In genomic region chr17:64345691-64346376, GRCh38 we compare ENCODE assay signal across 1 cellular context.
TF ChIP-seq lines count a peak whose summit lies in the region.

No MANE protein-coding gene starts in this region.

TF ChIP-seq in WTC11, 78 proteins besides CTCF, POLR2A, EP300 and RAD21 (continued from another document):
- TF ChIP-seq ZMAT4 (CRISPR knock-in tag; IDR thresholded peaks at IDR 0.05) (no peak), ATF6 (CRISPR knock-in tag; IDR thresholded peaks at IDR 0.05) (no peak), RORB (CRISPR knock-in tag; IDR thresholded peaks at IDR 0.05) (no peak), NFATC4 (CRISPR knock-in tag; IDR thresholded peaks at IDR 0.05) (no peak), ZNF423 (CRISPR knock-in tag; IDR thresholded peaks at IDR 0.05) (no peak), ZNF532 (CRISPR knock-in tag; IDR thresholded peaks at IDR 0.05; ENCODE audit: borderline replicate concordance) (no peak), IRF1 (CRISPR knock-in tag; IDR thresholded peaks at IDR 0.05) (no peak)
